In the genomic region with DNA sequence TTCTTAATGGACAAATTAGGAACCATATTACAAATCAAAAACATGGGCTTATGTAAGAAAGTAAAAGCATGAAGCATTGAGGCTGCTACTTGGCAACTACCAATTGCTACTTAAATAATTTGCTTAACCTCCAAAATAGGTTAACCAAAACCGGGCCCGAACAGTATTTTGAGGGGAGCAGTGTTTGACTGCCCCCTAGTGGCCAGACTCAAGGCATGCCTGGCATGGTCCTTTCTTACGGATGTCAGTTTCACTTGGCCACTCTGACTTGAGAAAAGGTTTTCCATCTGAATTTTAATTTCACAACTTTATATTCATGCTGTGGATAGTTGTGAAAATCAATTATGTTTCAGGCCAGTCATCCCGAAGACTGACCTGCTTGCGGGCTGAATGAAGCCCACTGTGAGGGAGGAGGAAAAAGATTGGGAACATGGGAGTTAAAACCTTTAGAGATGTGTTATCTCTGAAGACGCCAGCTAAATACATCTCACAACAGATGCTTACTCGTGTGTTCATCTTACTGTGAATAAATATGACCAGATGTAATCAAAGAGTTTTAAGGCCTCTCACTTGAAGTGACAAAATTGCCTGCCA, we compare ENCODE assay signal across 8 cellular contexts. TPM values are rescaled to one million over a fixed set of nuclear protein-coding genes. Genes with fewer than 3 reads are reported as not detected.
DNase-seq lines count a peak whose midpoint lies in the region; ATAC-seq, FAIRE-seq and TF ChIP-seq lines count a peak whose summit lies in the region.

No MANE protein-coding gene starts in this region.

- CTCF ChIA-PET in Calu3 (lab: Charles Lee) = interaction anchor here (2.4 kb wide), 1 partner anchor 204 kb away, joined by 19 read pairs; no protein-coding TSS in a partner anchor
- CTCF ChIA-PET in Panc1 (lab: Charles Lee) = interaction anchor here (1.3 kb wide), 1 partner anchor 311 kb away, joined by 7 read pairs; no protein-coding TSS in a partner anchor

- H3K27me3 ChIP-seq in HL-60 (ENCODE audit: insufficient read depth, poor library complexity, severe bottlenecking) (no peaks in the 10 kb centered on the region), Panc1 (ENCODE audit: control insufficient read depth, insufficient read depth, low read length) (0 out of 2 replicates have a peak, but pooled peaks cover 3% of the 10 kb centered on the region), tibial artery (no peaks in the 10 kb centered on the region)

- H3K36me3 Mint-ChIP-seq in Calu3 (ENCODE audit: insufficient read depth, unreplicated experiment) (no peaks in the 10 kb centered on the region), osteocyte (ENCODE audit: unreplicated experiment) (no peaks in the 10 kb centered on the region)
- no peaks in the 10 kb centered on the region for H3K36me3 Mint-ChIP-seq in activated T-helper 17 cell treated with anti-CD3 and anti-CD28 coated beads, Interleukin-2, amount 50 U/mL, for 72 hours (ENCODE audit: low read depth)

- H3K4me1 Mint-ChIP-seq in Calu3 (ENCODE audit: low read depth, unreplicated experiment) (peaks cover 8% of the 10 kb centered on the region), osteocyte (ENCODE audit: unreplicated experiment) (peaks cover 3% of the 10 kb centered on the region)
- H3K4me1 Mint-ChIP-seq in activated T-helper 17 cell treated with anti-CD3 and anti-CD28 coated beads, Interleukin-2, amount 50 U/mL, for 72 hours = peaks cover 4% of the 10 kb centered on the region

- BruUV-seq in Calu3 (replicated peaks; lab: Mats Ljungman, UMichigan) (no TSS peak), Panc1 (replicated peaks; lab: Mats Ljungman, UMichigan) (no TSS peak)

- H3K36me3 ChIP-seq in Panc1 (ENCODE audit: control insufficient read depth, insufficient read depth, low read length) = no peaks in the 10 kb centered on the region
- H3K36me3 ChIP-seq in tibial artery = no peaks in the 10 kb centered on the region

- H3K4me1 ChIP-seq in Panc1 (ENCODE audit: control insufficient read depth, insufficient read depth, low read length) = no peaks in the 10 kb centered on the region
- H3K4me1 ChIP-seq in tibial artery = peaks cover 0 to 12% (median 0%) of the 10 kb centered on the region in 4 donors

- no peak overlapping the region for H3K4me3 ChIP-seq in HL-60 (replicated peaks; ENCODE audit: insufficient read depth, low read length)
- no peak overlapping the region for H3K4me3 ChIP-seq in Panc1 (ENCODE audit: low read depth in 2 of 2, low read length in 2 of 2)
- H3K4me3 ChIP-seq in tibial artery = no peak overlapping the region

- TF ChIP-seq CTCF in Calu3 (IDR thresholded peaks at IDR 0.05; ENCODE audit: unreplicated experiment) (peak; percentile 79), HL-60 (IDR thresholded peaks at IDR 0.05; ENCODE audit: insufficient read depth, low read length) (peak; percentile 86), Panc1 (IDR thresholded peaks at IDR 0.05) (peak; percentile 91), osteocyte (IDR thresholded peaks at IDR 0.05) (peak; percentile 99), tibial artery (IDR thresholded peaks at IDR 0.05) (peak; percentile 91 to 99)

- in situ Hi-C loops in Panc1 (cut with HindIII; ENCODE audit: low pct_unique_long_range_greater_than_20kb, low sequenced_read_pairs) = no loop called here

- FAIRE-seq in frontal cortex (lab: Jason Lieb, UNC) = peak; percentile 59

- H3K9me3 ChIP-seq in Panc1 (ENCODE audit: control insufficient read depth, insufficient read depth, low read depth, low read length) (no peaks in the 10 kb centered on the region), tibial artery (no peaks in the 10 kb centered on the region)

- POLR2A ChIA-PET in Panc1 (lab: Charles Lee) = no interaction called here

- H3K27ac Mint-ChIP-seq in Calu3 (ENCODE audit: unreplicated experiment) (peak overlapping the region; percentile 19), osteocyte (ENCODE audit: unreplicated experiment) (no peak overlapping the region)
- H3K27ac Mint-ChIP-seq in activated T-helper 17 cell treated with anti-CD3 and anti-CD28 coated beads, Interleukin-2, amount 50 U/mL, for 72 hours = peak overlapping the region; percentile 65

- peak overlapping the region; percentile 39 for H3K4me3 Mint-ChIP-seq in Calu3 (ENCODE audit: low read depth, unreplicated experiment)
- peak overlapping the region; percentile 40 for H3K4me3 Mint-ChIP-seq in activated T-helper 17 cell treated with anti-CD3 and anti-CD28 coated beads, Interleukin-2, amount 50 U/mL, for 72 hours
- H3K4me3 Mint-ChIP-seq in osteocyte (ENCODE audit: unreplicated experiment) = peak overlapping the region; percentile 55

- ATAC-seq in GM19452 (IDR thresholded peaks at IDR 0.05; ENCODE audit: unreplicated experiment) (peak; percentile 91), Panc1 (peak; percentile 91)
- peak; percentile 71 for ATAC-seq in activated T-helper 17 cell treated with anti-CD3 and anti-CD28 coated beads, Interleukin-2, amount 50 U/mL, for 72 hours (replicated peaks)

- H3K27ac ChIP-seq in HL-60 (replicated peaks) (no peak overlapping the region), Panc1 (ENCODE audit: low read length) (no peak overlapping the region), tibial artery (no peak overlapping the region)

- H3K27me3 Mint-ChIP-seq in Calu3 (ENCODE audit: unreplicated experiment) = peaks cover 28% of the 10 kb centered on the region
- H3K27me3 Mint-ChIP-seq in activated T-helper 17 cell treated with anti-CD3 and anti-CD28 coated beads, Interleukin-2, amount 50 U/mL, for 72 hours = peaks cover 8% of the 10 kb centered on the region
- peaks cover 13% of the 10 kb centered on the region for H3K27me3 Mint-ChIP-seq in osteocyte (ENCODE audit: unreplicated experiment)

- DNase-seq in Calu3 (peak; percentile 64), HL-60 (ENCODE audit: low read depth in 1 of 2, low spot score in 1 of 2) (peak; percentile 25 to 67), Panc1 (ENCODE audit: low read depth, low spot score) (peak; percentile 22), frontal cortex (ENCODE audit: low spot score in 2 of 2) (peak; percentile 13 to 40), osteocyte (ENCODE audit: extremely low spot score, unreplicated experiment) (no peak), tibial artery (peak; percentile 66 to 75)

- H3K9me3 Mint-ChIP-seq in Calu3 (ENCODE audit: low read depth, unreplicated experiment) = no peaks in the 10 kb centered on the region
- H3K9me3 Mint-ChIP-seq in activated T-helper 17 cell treated with anti-CD3 and anti-CD28 coated beads, Interleukin-2, amount 50 U/mL, for 72 hours = no peaks in the 10 kb centered on the region
- H3K9me3 Mint-ChIP-seq in osteocyte (ENCODE audit: unreplicated experiment) = no peaks in the 10 kb centered on the region

- intact Hi-C loops in Calu3 (cut with micrococcal nuclease; ENCODE audit: unreplicated experiment) = loop anchor here (1.0 to 10.0 kb wide), 3 partner anchors 204 to 497 kb away; no protein-coding TSS in a partner anchor
- intact Hi-C loops in Panc1 (cut with micrococcal nuclease; ENCODE audit: unreplicated experiment) = loop anchor here (2.0 to 5.0 kb wide), 2 partner anchors 205 to 311 kb away; no protein-coding TSS in a partner anchor
- intact Hi-C loops in tibial artery (cut with DNase I; ENCODE audit: low total_unique reads) = loop anchor here (5.0 to 10.0 kb wide), 2 partner anchors 310 to 537 kb away; no protein-coding TSS in a partner anchor

RNA-seq across cellular contexts. Expression of a gene that starts 2.9 kb away (rescaled TPM):
- total RNA-seq in Calu3 (2022) (not detected in 2 replicates), Panc1 (2021; ENCODE audit: unreplicated experiment) (not detected), frontal cortex (0.82 TPM), osteocyte (not detected in 2 replicates)
- not detected for polyA plus RNA-seq in Panc1 (2012; ENCODE audit: insufficient read length)
- not detected for total RNA-seq in activated T-helper 17 cell treated with anti-CD3 and anti-CD28 coated beads, Interleukin-2, amount 50 U/mL, for 72 hours
